In the genomic region with DNA sequence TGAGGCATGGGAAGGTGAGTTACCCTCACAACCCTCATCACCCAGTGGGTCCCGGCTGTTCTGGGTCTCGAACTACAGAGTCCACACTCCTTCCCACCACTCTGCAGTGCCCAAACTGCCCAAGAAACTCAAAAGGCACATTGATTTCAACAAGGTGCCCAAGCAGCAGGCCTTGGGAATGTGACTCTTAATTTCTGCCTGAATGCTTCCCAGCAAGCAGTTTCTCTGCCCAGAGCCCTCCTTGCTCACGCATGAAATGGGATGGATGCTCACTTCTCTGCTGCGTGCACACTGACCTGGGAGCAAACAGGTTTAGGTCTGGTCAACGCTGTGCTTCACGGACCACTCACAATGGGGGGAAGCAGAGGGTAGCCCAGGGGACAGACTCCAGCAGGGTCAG, we compare ENCODE assay signal across 17 cellular contexts.
A peak's percentile ranks its signal among the peaks of the same experiment; 100 is the strongest.
DNase-seq lines count a peak whose midpoint lies in the region; ATAC-seq and TF ChIP-seq lines count a peak whose summit lies in the region.
"Had no signal": no experiment of that assay in that cellular context is flagged by ENCODE, and none has a peak within 500 bp of the region (broad histone marks: within the 10 kb centered on the region; RNA-seq: fewer than 3 reads in every experiment).

No MANE protein-coding gene starts in this region.

- no peaks in the 10 kb centered on the region for H3K27me3 ChIP-seq in neural progenitor cell
- no peaks in the 10 kb centered on the region for H3K27me3 ChIP-seq in ascending aorta

- no peak for ATAC-seq in HG02588 (IDR thresholded peaks at IDR 0.05; ENCODE audit: unreplicated experiment)
- ATAC-seq: A549 had no signal

- no peak overlapping the region for H3K27ac Mint-ChIP-seq in neural progenitor cell
- H3K27ac Mint-ChIP-seq: CD4-positive, alpha-beta T cell had no signal

- in situ Hi-C loops in G401 (cut with HindIII; ENCODE audit: low sequenced_read_pairs) = no loop called here

- H3K36me3 Mint-ChIP-seq in neural progenitor cell = peaks cover 37% of the 10 kb centered on the region

- TF ChIP-seq CTCF in neural progenitor cell (IDR thresholded peaks at IDR 0.05) (no peak), ascending aorta (IDR thresholded peaks at IDR 0.05) (no peak)

- no peaks in the 10 kb centered on the region for H3K27me3 Mint-ChIP-seq in neural progenitor cell (ENCODE audit: insufficient read depth, low read depth)

- H3K4me3 ChIP-seq in neural progenitor cell = no peak overlapping the region
- H3K4me3 ChIP-seq in ascending aorta = no peak overlapping the region
- H3K4me3 ChIP-seq: A549, GM23248, HAP-1 had no signal

- H3K9ac ChIP-seq in neural progenitor cell = no peak overlapping the region
- H3K9ac ChIP-seq: GM23248 had no signal

- peaks cover 6% of the 10 kb centered on the region for H4K20me1 ChIP-seq in neural progenitor cell (ENCODE audit: low read depth)

- peak overlapping the region; percentile 23 for H3K4me2 ChIP-seq in neural progenitor cell
- H3K4me2 ChIP-seq: A549 had no signal

- H3K79me2 ChIP-seq in neural progenitor cell (ENCODE audit: low read depth) = peaks cover 4% of the 10 kb centered on the region

- H2AFZ ChIP-seq in neural progenitor cell (replicated peaks) = no peak overlapping the region
- H2AFZ ChIP-seq: GM23248 had no signal

- no peaks in the 10 kb centered on the region for H3K9me3 Mint-ChIP-seq in neural progenitor cell
- H3K9me3 Mint-ChIP-seq: CD4-positive, alpha-beta T cell had no signal

- H3K27ac ChIP-seq in neural progenitor cell (no peak overlapping the region), ascending aorta (no peak overlapping the region)
- H3K27ac ChIP-seq: 22Rv1, A549, C4-2B, GM23248 had no signal

- peaks cover 38% of the 10 kb centered on the region for H3K4me1 Mint-ChIP-seq in neural progenitor cell

- no peak overlapping the region for H3K4me3 Mint-ChIP-seq in neural progenitor cell
- H3K4me3 Mint-ChIP-seq: CD4-positive, alpha-beta T cell had no signal

- DNase-seq in G401 (ENCODE audit: low spot score) = peak; percentile 53
- DNase-seq in cerebellar cortex (ENCODE audit: low spot score) = peak; percentile 48
- peak; percentile 31 for DNase-seq in neural progenitor cell (ENCODE audit: low spot score)
- DNase-seq in retina = peak; percentile 44
- DNase-seq in ascending aorta (ENCODE audit: low spot score in 2 of 2) = no peak
- no peak for DNase-seq in NAMALWA (ENCODE audit: low spot score)
- DNase-seq: AML-193; Caco-2; CD4-positive, alpha-beta T cell; GDM1; GM23248; IMR-90 had no signal

- H3K9me3 ChIP-seq in neural progenitor cell (ENCODE audit: low read depth) (no peaks in the 10 kb centered on the region), ascending aorta (no peaks in the 10 kb centered on the region)
- H3K9me3 ChIP-seq: A549, HAP-1 had no signal

- H3K36me3 ChIP-seq in neural progenitor cell = no peaks in the 10 kb centered on the region
- H3K36me3 ChIP-seq in ascending aorta = peaks cover 4 to 23% of the 10 kb centered on the region in 2 donors

- peaks cover 24% of the 10 kb centered on the region for H3K4me1 ChIP-seq in neural progenitor cell
- peaks cover 0 to 17% of the 10 kb centered on the region in 2 donors for H3K4me1 ChIP-seq in ascending aorta
- H3K4me1 ChIP-seq: Caco-2 had no signal

- intact Hi-C loops in ascending aorta (cut with DNase I) = no loop called here

- H3F3A ChIP-seq in neural progenitor cell (ENCODE audit: low read depth) = no peaks in the 10 kb centered on the region

Comparison
In these comparisons a context has a peak if more than half of its experiments do, and no peak if none do; other contexts are left out.
1. DNase-seq: peak in G401 (single experiment), cerebellar cortex (single experiment), neural progenitor cell (single experiment) and retina (single experiment); none in ascending aorta (0 of 2) and NAMALWA (single experiment).